In genomic region chr2:212259236-212259635, GRCh38 we compare ENCODE assay signal across 24 cellular contexts.
DNase-seq lines count a peak whose midpoint lies in the region; FAIRE-seq and TF ChIP-seq lines count a peak whose summit lies in the region.
"Had no signal": no experiment of that assay in that cellular context is flagged by ENCODE, and none has a peak within 500 bp of the region (broad histone marks: within the 10 kb centered on the region; RNA-seq: fewer than 3 reads in every experiment).

No MANE protein-coding gene starts in this region.

- peaks cover 10% of the 10 kb centered on the region; the same call in 1 of the 2 replicates for H3K9me3 ChIP-seq in Karpas-422 (ENCODE audit: low read length)
- H3K9me3 ChIP-seq: A549, HAP-1 had no signal

- H3K27ac Mint-ChIP-seq in nephron = peak overlapping the region in 2 of 3 experiments; percentile 15 to 86
- H3K27ac Mint-ChIP-seq: CD4-positive, alpha-beta memory T cell; HFFc6 had no signal

- no peak for DNase-seq in RCC 7860 (ENCODE audit: low spot score)
- DNase-seq in epithelial cell of proximal tubule (ENCODE audit: low read depth) = peak; percentile 16
- peak; percentile 17 for DNase-seq in kidney tubule cell (ENCODE audit: low spot score)
- no peak for DNase-seq in Karpas-422
- no peak for DNase-seq in AML-193 (lab: John Stamatoyannopoulos, UW)
- no peak for DNase-seq in ureter (ENCODE audit: low spot score)
- DNase-seq in stimulated activated CD4-positive, alpha-beta T cell treated with anti-CD3 and anti-CD28 coated beads, Interleukin-1b, Interleukin-23, amount 100 ng/mL, for 48 hours = no peak
- DNase-seq: 8988T; ACHN; C1 segment of cervical spinal cord; Calu3; CD4-positive, alpha-beta memory T cell; COR-L47; DMS53; DMS79 treated with DMSO at 0.1 percent for 48 hours; GF-D8; GOT3; HFFc6 had no signal

- no peaks in the 10 kb centered on the region for H3K36me3 ChIP-seq in Karpas-422 (ENCODE audit: insufficient read depth, low read length)
- H3K36me3 ChIP-seq: HAP-1 had no signal

- no peaks in the 10 kb centered on the region for H3K4me1 Mint-ChIP-seq in nephron
- H3K4me1 Mint-ChIP-seq: CD4-positive, alpha-beta memory T cell had no signal

- no peak overlapping the region for H2AFZ ChIP-seq in Karpas-422 (ENCODE audit: low read length)

- peak overlapping the region in 1 of 3 experiments; percentile 25 for H3K4me3 Mint-ChIP-seq in nephron
- H3K4me3 Mint-ChIP-seq: CD4-positive, alpha-beta memory T cell; HFFc6 had no signal

- no peaks in the 10 kb centered on the region for H3K9me2 ChIP-seq in Karpas-422 (replicated peaks; ENCODE audit: insufficient read depth, low read length)

- H3K27ac ChIP-seq in Karpas-422 (ENCODE audit: low read length) = no peak overlapping the region
- H3K27ac ChIP-seq: A549 had no signal

- H4K20me1 ChIP-seq in Karpas-422 (ENCODE audit: insufficient read depth, low read depth, low read length) = no peaks in the 10 kb centered on the region

- no peaks in the 10 kb centered on the region for H3K27me3 ChIP-seq in Karpas-422 (ENCODE audit: low read length)

- no peak overlapping the region for H3K4me2 ChIP-seq in Karpas-422 (ENCODE audit: low read depth, low read length, poor library complexity, severe bottlenecking)
- H3K4me2 ChIP-seq: A549 had no signal

- no peaks in the 10 kb centered on the region for H3K36me3 Mint-ChIP-seq in nephron (ENCODE audit: low read depth)
- H3K36me3 Mint-ChIP-seq: CD4-positive, alpha-beta memory T cell had no signal

- TF ChIP-seq CTCF in epithelial cell of proximal tubule (conservative IDR thresholded peaks at IDR 0.05; ENCODE audit: low read depth, low read length) (no peak), nephron (IDR thresholded peaks at IDR 0.05; ENCODE audit: unreplicated experiment in 3 of 3) (no peak)

- H3K79me2 ChIP-seq in Karpas-422 (ENCODE audit: low read length) = no peaks in the 10 kb centered on the region

- no peaks in the 10 kb centered on the region for H3K27me3 Mint-ChIP-seq in nephron (ENCODE audit: low read depth)
- H3K27me3 Mint-ChIP-seq: CD4-positive, alpha-beta memory T cell had no signal

- no peaks in the 10 kb centered on the region for H3K9me3 Mint-ChIP-seq in nephron

- peak; percentile 16 for FAIRE-seq in RCC 7860 (lab: Jason Lieb, UNC)
- FAIRE-seq: A549, GM12891, GM19239, H54 had no signal

- H3K4me1 ChIP-seq in Karpas-422 (ENCODE audit: low read length) = no peaks in the 10 kb centered on the region
- H3K4me1 ChIP-seq: A549, HAP-1 had no signal

- H3K9ac ChIP-seq in Karpas-422 (ENCODE audit: low read length) = no peak overlapping the region

- H3K4me3 ChIP-seq in epithelial cell of proximal tubule (ENCODE audit: low read depth, low read length) = no peak overlapping the region
- no peak overlapping the region for H3K4me3 ChIP-seq in Karpas-422 (ENCODE audit: low read length)
- H3K4me3 ChIP-seq: A549, HAP-1 had no signal

Comparison
In these comparisons a context has a peak if more than half of its experiments do, and no peak if none do; other contexts are left out.
1. DNase-seq: peak in epithelial cell of proximal tubule (single experiment) and kidney tubule cell (single experiment); none in RCC 7860 (single experiment), Karpas-422 (single experiment), AML-193 (0 of 2), ureter (single experiment) and stimulated activated CD4-positive, alpha-beta T cell treated with anti-CD3 and anti-CD28 coated beads, Interleukin-1b, Interleukin-23, amount 100 ng/mL, for 48 hours (single experiment).